ENCODE assay signal across 23 cellular contexts in the genomic region with DNA sequence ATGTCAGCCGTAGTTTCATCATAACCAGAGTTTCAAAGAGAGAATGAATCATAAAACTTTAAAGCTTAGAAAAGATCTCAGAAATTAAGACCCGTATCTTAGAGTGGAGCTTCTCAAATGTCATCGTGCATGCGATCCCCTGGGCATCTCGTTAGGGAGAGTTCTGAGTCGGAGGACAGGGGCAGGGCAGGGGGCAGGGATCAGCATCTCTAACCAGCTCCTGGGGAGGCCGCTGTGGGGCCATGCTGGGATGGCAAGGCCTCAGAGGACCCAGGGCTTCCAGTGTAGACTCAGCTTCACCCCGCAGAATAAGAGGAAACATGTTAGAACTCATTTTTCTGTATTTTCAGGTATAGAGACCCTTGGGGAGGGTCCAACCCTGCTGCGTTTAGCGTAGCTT.
"Had no signal": no experiment of that assay in that cellular context is flagged by ENCODE, and none has a peak within 500 bp of the region (broad histone marks: within the 10 kb centered on the region; RNA-seq: fewer than 3 reads in every experiment).

No MANE protein-coding gene starts in this region.

- H3K36me3 ChIP-seq: MG63, SJSA1 had no signal

- H3K27ac ChIP-seq: HL-60, SJSA1, SK-N-MC had no signal

- DNase-seq: Karpas-422, KG1, MG63, NCI-H1092, NCI-H1105 treated with DMSO at 0.1 percent for 48 hours, NCI-H1417 treated with DMSO at 0.1 percent for 48 hours, NCI-H146, NCI-H1694 treated with DMSO at 0.1 percent for 48 hours, NCI-H1930, NCI-H2081, NCI-H2107, NCI-H226, NCI-H446, NCI-H510A, NCI-H524 treated with DMSO at 0.1 percent for 48 hours, NCI-H69, NCI-H774, Right ventricle myocardium superior, RPMI8226, SIG-M5 had no signal

- H3K27me3 ChIP-seq: MG63, SJSA1 had no signal

- H3K4me1 ChIP-seq: SJSA1 had no signal

- H3K4me3 ChIP-seq: MG63, SJSA1, SK-N-MC had no signal

- H3K9me3 ChIP-seq: MG63, SJSA1 had no signal
